ENCODE assay signal across 34 cellular contexts in genomic region chr2:108280466-108280865, GRCh38. TPM values are rescaled to one million over a fixed set of nuclear protein-coding genes. Genes with fewer than 3 reads are reported as not detected.
"Had no signal": no experiment of that assay in that cellular context is flagged by ENCODE, and none has a peak within 500 bp of the region (broad histone marks: within the 10 kb centered on the region; RNA-seq: fewer than 3 reads in every experiment).

No MANE protein-coding gene starts in this region.

- H3K4me3 Mint-ChIP-seq: activated B cell treated with CpG ODN at 0.5 μM for 24 hours; activated CD8-positive, alpha-beta T cell treated with anti-CD3 and anti-CD28 coated beads for 36 hours; activated naive CD8-positive, alpha-beta T cell; activated T-cell treated with anti-CD3 and anti-CD28 coated beads, Interleukin-2, amount 50 U/mL, for 4 hours; activated T-helper 17 cell treated with anti-CD3 and anti-CD28 coated beads, Interleukin-2, amount 50 U/mL, for 72 hours; effector memory CD8-positive, alpha-beta T cell; T-helper 17 cell; T-helper 2 cell treated with Interferon-gamma antibody and Interleukin-4, amounts not matched to agents 5 μg/mL and 100 μg/mL, for 36 hours had no signal

- H3K4me1 ChIP-seq: esophagus muscularis mucosa, foreskin keratinocyte, gastrocnemius medialis had no signal

- H3K36me3 Mint-ChIP-seq: activated naive CD8-positive, alpha-beta T cell had no signal

- H3K4me3 ChIP-seq: esophagus muscularis mucosa, gastrocnemius medialis had no signal

- H3K4me1 Mint-ChIP-seq: activated B cell treated with CpG ODN at 0.5 μM for 24 hours; activated T-helper 17 cell treated with anti-CD3 and anti-CD28 coated beads, Interleukin-2, amount 50 U/mL, for 72 hours; T-helper 17 cell had no signal

- H3K27ac ChIP-seq: esophagus muscularis mucosa, foreskin keratinocyte, gastrocnemius medialis, WERI-Rb-1 had no signal

- FAIRE-seq: astrocyte, colon had no signal

- ATAC-seq: activated CD4-positive, CD25-positive, alpha-beta regulatory T cell treated with anti-CD3 and anti-CD28 coated beads, Interleukin-2, amount 50 U/mL, for 24 hours; activated CD8-positive, alpha-beta T cell treated with anti-CD3 and anti-CD28 coated beads for 36 hours; activated T-cell treated with anti-CD3 and anti-CD28 coated beads, Interleukin-2, amount 50 U/mL, for 4 hours; activated T-helper 17 cell treated with anti-CD3 and anti-CD28 coated beads, Interleukin-2, amount 50 U/mL, for 72 hours; effector memory CD8-positive, alpha-beta T cell; foreskin keratinocyte; gastrocnemius medialis; T-helper 17 cell had no signal

- H3K27me3 Mint-ChIP-seq: T-helper 17 cell had no signal

- H3K9me3 Mint-ChIP-seq: activated B cell treated with CpG ODN at 0.5 μM for 24 hours; activated T-cell treated with anti-CD3 and anti-CD28 coated beads, Interleukin-2, amount 50 U/mL, for 4 hours had no signal

- H3K27ac Mint-ChIP-seq: activated B cell treated with CpG ODN at 0.5 μM for 24 hours; activated CD8-positive, alpha-beta T cell treated with anti-CD3 and anti-CD28 coated beads for 36 hours; activated naive CD8-positive, alpha-beta T cell; activated T-helper 17 cell treated with anti-CD3 and anti-CD28 coated beads, Interleukin-2, amount 50 U/mL, for 72 hours; effector memory CD8-positive, alpha-beta T cell; T-helper 17 cell; T-helper 2 cell treated with Interferon-gamma antibody and Interleukin-4, amounts not matched to agents 5 μg/mL and 100 μg/mL, for 36 hours had no signal

- H3K27me3 ChIP-seq: esophagus muscularis mucosa, foreskin keratinocyte, gastrocnemius medialis had no signal

- H3K36me3 ChIP-seq: esophagus muscularis mucosa, gastrocnemius medialis, WERI-Rb-1 had no signal

- DNase-seq: activated B cell treated with CpG ODN at 0.5 μM for 24 hours; activated CD4-positive, alpha-beta T cell treated with anti-CD3 and anti-CD28 coated beads for 48 hours; activated CD4-positive, alpha-beta T cell treated with anti-CD3 and anti-CD28 coated beads, Interleukin-2, amount 50 U/mL, for 1 hour; activated CD4-positive, alpha-beta T cell treated with anti-CD3 and anti-CD28 coated beads, Interleukin-2, amount 50 U/mL, for 48 hours; activated CD8-positive, alpha-beta memory T cell treated with anti-CD3 and anti-CD28 coated beads for 24 hours; activated CD8-positive, alpha-beta T cell treated with anti-CD3 and anti-CD28 coated beads for 36 hours; activated effector memory CD4-positive, alpha-beta T cell treated with Interleukin-2 at 50 U/mL for 16 hours; activated gamma-delta T cell treated with Interleukin-2 at 50 U/mL for 16 hours; activated naive CD4-positive, alpha-beta T cell treated with anti-CD3 and anti-CD28 coated beads, Interleukin-2, amount 50 U/mL, for 16 hours; activated naive CD4-positive, alpha-beta T cell treated with Interleukin-2 at 50 U/mL for 16 hours; activated T-cell treated with anti-CD3 and anti-CD28 coated beads, Interleukin-2, amount 50 U/mL, for 4 hours; amniotic stem cell; anterior cingulate cortex; caudate nucleus; cortex of kidney; dermis blood vessel endothelial cell; effector CD4-positive, alpha-beta T cell; effector memory CD8-positive, alpha-beta T cell; erythroblast; foreskin keratinocyte; gastrocnemius medialis; T-helper 1 cell; T-helper 17 cell; T1000; WERI-Rb-1 had no signal

- H3K9me3 ChIP-seq: esophagus muscularis mucosa, gastrocnemius medialis had no signal

RNA-seq across cellular contexts. Expression of gene SULT1C2, which starts 8.2 kb away (rescaled TPM):
- total RNA-seq: activated B cell treated with CpG ODN at 0.5 μM for 24 hours; activated CD8-positive, alpha-beta T cell treated with anti-CD3 and anti-CD28 coated beads for 36 hours; activated T-cell treated with anti-CD3 and anti-CD28 coated beads, Interleukin-2, amount 50 U/mL, for 4 hours; activated T-helper 17 cell treated with anti-CD3 and anti-CD28 coated beads, Interleukin-2, amount 50 U/mL, for 72 hours; dermis blood vessel endothelial cell; foreskin keratinocyte; T-helper 17 cell had no signal
- polyA plus RNA-seq: foreskin keratinocyte had no signal

RNA-seq across cellular contexts. Expression of gene SULT1C3, which starts 40.7 kb away (rescaled TPM):
- total RNA-seq: activated B cell treated with CpG ODN at 0.5 μM for 24 hours; activated CD8-positive, alpha-beta T cell treated with anti-CD3 and anti-CD28 coated beads for 36 hours; activated T-cell treated with anti-CD3 and anti-CD28 coated beads, Interleukin-2, amount 50 U/mL, for 4 hours; activated T-helper 17 cell treated with anti-CD3 and anti-CD28 coated beads, Interleukin-2, amount 50 U/mL, for 72 hours; astrocyte; chondrocyte; dermis blood vessel endothelial cell; esophagus muscularis mucosa; foreskin keratinocyte; gastrocnemius medialis; T-helper 17 cell had no signal
- polyA plus RNA-seq: adipose tissue, foreskin keratinocyte had no signal
